ENCODE assay signal across 39 cellular contexts in genomic region chr2:135011633-135012032, GRCh38. TPM values are rescaled to one million over a fixed set of nuclear protein-coding genes. Genes with fewer than 3 reads are reported as not detected.
"Had no signal": no experiment of that assay in that cellular context is flagged by ENCODE, and none has a peak within 500 bp of the region (broad histone marks: within the 10 kb centered on the region; RNA-seq: fewer than 3 reads in every experiment).

No MANE protein-coding gene starts in this region.

- H3K36me3 ChIP-seq: MG63 had no signal

- H3K9me3 ChIP-seq: MG63 had no signal

- H3K27me3 ChIP-seq: MG63 had no signal

- H3K4me3 ChIP-seq: MG63 had no signal

- DNase-seq: Karpas-422, Kasumi-1, MG63, MM.1S, MV-4-11, NCI-H1048, NCI-H1092 treated with DMSO at 0.1 percent for 48 hours, NCI-H1105, NCI-H1105 treated with DMSO at 0.1 percent for 48 hours, NCI-H1417, NCI-H1417 treated with DMSO at 0.1 percent for 48 hours, NCI-H1436, NCI-H1436 treated with DMSO at 0.1 percent for 48 hours, NCI-H146, NCI-H1694, NCI-H1694 treated with DMSO at 0.1 percent for 48 hours, NCI-H187, NCI-H187 treated with DMSO at 0.1 percent for 48 hours, NCI-H1930, NCI-H2029, NCI-H2029 treated with DMSO at 0.1 percent for 48 hours, NCI-H2081, NCI-H2081 treated with DMSO at 0.1 percent for 48 hours, NCI-H2107, NCI-H2171, NCI-H2171 treated with DMSO at 0.1 percent for 48 hours, NCI-H2227 treated with DMSO at 0.1 percent for 48 hours, NCI-H226, NCI-H345, NCI-H446, NCI-H446 treated with DMSO at 0.1 percent for 48 hours, NCI-H510A, NCI-H510A treated with DMSO at 0.1 percent for 48 hours, NCI-H524, NCI-H524 treated with DMSO at 0.1 percent for 48 hours had no signal

RNA-seq across cellular contexts. Expression of gene MAP3K19, which starts 35.6 kb away (rescaled TPM):
- total RNA-seq: LHCN-M2, M059J, MCF 10A, NCI-H460 had no signal
